21 cellular contexts compared by ENCODE assay signal in the genomic region with DNA sequence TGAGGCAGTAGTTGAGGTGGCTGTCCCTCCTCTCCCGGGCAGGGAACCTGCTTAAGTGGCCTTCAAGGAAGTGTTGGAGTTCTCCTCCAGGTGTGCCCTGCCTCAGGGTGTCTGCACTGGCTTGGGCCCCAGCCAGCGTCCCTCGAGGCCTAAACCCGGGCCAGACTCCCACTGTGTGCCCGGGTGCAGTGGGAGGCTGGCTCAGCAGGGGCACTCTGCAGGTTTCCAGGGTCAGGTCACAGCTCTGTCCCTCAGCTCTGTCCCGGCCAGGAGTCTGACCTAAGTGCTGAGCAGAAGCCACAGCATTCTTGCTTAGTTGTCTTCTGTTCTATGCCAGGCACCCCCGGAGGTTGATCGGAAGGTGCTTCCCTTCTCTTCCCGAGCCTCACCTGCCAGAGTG.
"Had no signal": no experiment of that assay in that cellular context is flagged by ENCODE, and none has a peak within 500 bp of the region (broad histone marks: within the 10 kb centered on the region; RNA-seq: fewer than 3 reads in every experiment).

No MANE protein-coding gene starts in this region.

- H3K27me3 Mint-ChIP-seq: brain had no signal

- H3K4me1 ChIP-seq: esophagus muscularis mucosa, prostate gland, transverse colon, uterus had no signal

- H3K27ac ChIP-seq: coronary artery, esophagus muscularis mucosa, hepatocyte, prostate gland, transverse colon, uterus had no signal

- H3K9me3 ChIP-seq: prostate gland, transverse colon, uterus had no signal

- H3K4me2 ChIP-seq: hepatocyte had no signal

- ATAC-seq: left ventricle myocardium superior; stimulated activated effector memory CD8-positive, alpha-beta T cell treated with anti-CD3 and anti-CD28 coated beads, Interleukin-12 subunit alpha, Interleukin-12 subunit beta, amount 100 ng/mL, for 72 hours; stimulated activated naive CD8-positive, alpha-beta T cell treated with anti-CD3 and anti-CD28 coated beads, Interleukin-15, amount 100 ng/mL, for 72 hours had no signal

- H3K27ac Mint-ChIP-seq: memory B cell; nephron progenitor cell; stimulated activated effector memory CD8-positive, alpha-beta T cell treated with anti-CD3 and anti-CD28 coated beads, Interleukin-12 subunit alpha, Interleukin-12 subunit beta, amount 100 ng/mL, for 72 hours; stimulated activated naive CD8-positive, alpha-beta T cell treated with anti-CD3 and anti-CD28 coated beads, Interleukin-15, amount 100 ng/mL, for 72 hours had no signal

- H3K4me3 Mint-ChIP-seq: brain; central memory CD8-positive, alpha-beta T cell; memory B cell; nephron progenitor cell; stimulated activated effector memory CD8-positive, alpha-beta T cell treated with anti-CD3 and anti-CD28 coated beads, Interleukin-12 subunit alpha, Interleukin-12 subunit beta, amount 100 ng/mL, for 72 hours; stimulated activated naive CD8-positive, alpha-beta T cell treated with anti-CD3 and anti-CD28 coated beads, Interleukin-15, amount 100 ng/mL, for 72 hours had no signal

- H3K36me3 Mint-ChIP-seq: memory B cell; stimulated activated effector memory CD8-positive, alpha-beta T cell treated with anti-CD3 and anti-CD28 coated beads, Interleukin-12 subunit alpha, Interleukin-12 subunit beta, amount 100 ng/mL, for 72 hours had no signal

- DNase-seq: activated CD4-positive, alpha-beta T cell treated with anti-CD3 and anti-CD28 coated beads for 1 hour; activated CD8-positive, alpha-beta memory T cell treated with anti-CD3 and anti-CD28 coated beads, Interleukin-2, amount 50 U/mL, for 48 hours; activated effector memory CD4-positive, alpha-beta T cell treated with Interleukin-2 at 50 U/mL for 16 hours; activated T-cell treated with anti-CD3 and anti-CD28 coated beads, Interleukin-2, amount 50 U/mL, for 48 hours; anterior cingulate cortex; glutamatergic neuron; left ventricle myocardium superior; nephron progenitor cell; stimulated activated CD4-positive, alpha-beta T cell treated with anti-CD3 and anti-CD28 coated beads, Interleukin-1b, Interleukin-23, amount 100 ng/mL, for 48 hours; stimulated activated naive CD8-positive, alpha-beta T cell treated with anti-CD3 and anti-CD28 coated beads, Interleukin-15, amount 100 ng/mL, for 72 hours; T-helper 9 cell; transverse colon had no signal

- H3K4me3 ChIP-seq: coronary artery, esophagus muscularis mucosa, hepatocyte, prostate gland, transverse colon, uterus had no signal

- H3K36me3 ChIP-seq: esophagus muscularis mucosa, prostate gland, transverse colon, uterus had no signal

- H3K79me2 ChIP-seq: hepatocyte had no signal

- H3K27me3 ChIP-seq: hepatocyte, transverse colon, uterus had no signal

- H3K9me3 Mint-ChIP-seq: central memory CD8-positive, alpha-beta T cell; stimulated activated naive CD8-positive, alpha-beta T cell treated with anti-CD3 and anti-CD28 coated beads, Interleukin-15, amount 100 ng/mL, for 72 hours had no signal

- H2AFZ ChIP-seq: hepatocyte had no signal

- H3K4me1 Mint-ChIP-seq: central memory CD8-positive, alpha-beta T cell; memory B cell had no signal
